9 cellular contexts compared by ENCODE assay signal in the genomic region with DNA sequence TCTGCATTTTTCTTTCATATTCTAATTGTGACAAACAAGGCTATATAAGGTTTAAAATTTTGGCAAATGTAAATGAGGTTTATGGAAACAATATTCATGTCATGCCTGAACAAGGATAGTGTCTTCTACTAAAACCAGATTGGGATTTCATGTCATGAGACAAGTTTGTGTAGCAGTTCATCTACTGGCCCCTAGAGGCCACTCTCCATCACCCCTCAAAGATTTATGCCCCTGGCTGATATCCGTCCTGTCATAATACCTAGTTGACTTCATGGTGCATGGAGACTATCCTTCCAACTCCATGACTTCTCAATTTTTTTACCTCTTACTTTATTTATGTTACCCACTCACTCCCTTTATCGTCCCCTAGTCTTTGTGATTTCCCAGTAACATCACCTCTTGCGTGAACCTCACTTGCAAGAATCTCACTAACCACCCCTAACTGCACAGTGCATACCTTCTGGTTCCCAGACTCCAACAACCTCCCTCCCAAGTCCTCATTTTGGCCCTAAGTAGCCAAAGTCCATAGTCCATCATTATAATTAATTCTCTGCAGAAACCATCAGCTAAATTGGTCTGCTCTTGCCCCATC.
DNase-seq lines count a peak whose midpoint lies in the region; ATAC-seq and TF ChIP-seq lines count a peak whose summit lies in the region.
"Had no signal": no experiment of that assay in that cellular context is flagged by ENCODE, and none has a peak within 500 bp of the region (broad histone marks: within the 10 kb centered on the region; RNA-seq: fewer than 3 reads in every experiment).

No MANE protein-coding gene starts in this region.

- H3K27me3 ChIP-seq in NT2/D1 (ENCODE audit: insufficient read depth, insufficient read length) = no peaks in the 10 kb centered on the region

- peak; percentile 65 for TF ChIP-seq CTCF in osteocyte (IDR thresholded peaks at IDR 0.05)

- H3K27me3 Mint-ChIP-seq in osteocyte (ENCODE audit: unreplicated experiment) = no peaks in the 10 kb centered on the region
- H3K27me3 Mint-ChIP-seq: activated naive CD4-positive, alpha-beta T cell treated with anti-CD3 and anti-CD28 coated beads, Interleukin-2, amount 50 U/mL, for 24 hours had no signal

- H3K4me1 Mint-ChIP-seq in osteocyte (ENCODE audit: unreplicated experiment) = peaks cover 20% of the 10 kb centered on the region
- H3K4me1 Mint-ChIP-seq: activated naive CD4-positive, alpha-beta T cell treated with anti-CD3 and anti-CD28 coated beads, Interleukin-2, amount 50 U/mL, for 24 hours had no signal

- TF ChIP-seq POLR2A in erythroblast (IDR thresholded peaks at IDR 0.05; ENCODE audit: low read length) = no peak

- H3K36me3 Mint-ChIP-seq in osteocyte (ENCODE audit: unreplicated experiment) = peaks cover 3% of the 10 kb centered on the region

- H3K27ac Mint-ChIP-seq in osteocyte (ENCODE audit: unreplicated experiment) = no peak overlapping the region
- H3K27ac Mint-ChIP-seq: activated naive CD4-positive, alpha-beta T cell treated with anti-CD3 and anti-CD28 coated beads, Interleukin-2, amount 50 U/mL, for 24 hours had no signal

- no peaks in the 10 kb centered on the region for H3K36me3 ChIP-seq in NT2/D1 (ENCODE audit: insufficient read depth, insufficient read length, low read length)

- no peak overlapping the region for H3K4me3 ChIP-seq in NT2/D1 (ENCODE audit: insufficient read length, low read depth)

- ATAC-seq in GM19372 (IDR thresholded peaks at IDR 0.05; ENCODE audit: low read depth, unreplicated experiment) = peak; percentile 94
- ATAC-seq in HG03354 (IDR thresholded peaks at IDR 0.05; ENCODE audit: poor library complexity, severe bottlenecking, unreplicated experiment) = peak; percentile 96

- H3K9me3 Mint-ChIP-seq in osteocyte (ENCODE audit: unreplicated experiment) = no peaks in the 10 kb centered on the region
- H3K9me3 Mint-ChIP-seq: activated naive CD4-positive, alpha-beta T cell treated with anti-CD3 and anti-CD28 coated beads, Interleukin-2, amount 50 U/mL, for 24 hours had no signal

- H3K9ac ChIP-seq in NT2/D1 (ENCODE audit: insufficient read length, low read depth) = no peak overlapping the region

- no peaks in the 10 kb centered on the region for H3K4me1 ChIP-seq in NT2/D1 (ENCODE audit: insufficient read depth, insufficient read length)

- DNase-seq in ELF-1 (ENCODE audit: low read depth, low spot score) (peak; percentile 27), NT2/D1 (ENCODE audit: low read depth, low spot score) (peak; percentile 8), erythroblast (lab: John Stamatoyannopoulos, UW) (peak; percentile 31 to 41), osteocyte (ENCODE audit: extremely low spot score, unreplicated experiment) (no peak), DMS114 treated with DMSO at 0.1 percent for 48 hours (lab: John Stamatoyannopoulos, UW; ENCODE audit: unreplicated experiment) (no peak)
- no peak for DNase-seq in NK-92 treated with Interleukin-12 subunit alpha and Interleukin-12 subunit beta, amount 100 ng/mL, for 24 hours (lab: John Stamatoyannopoulos, UW)

- no peaks in the 10 kb centered on the region for H3K9me3 ChIP-seq in NT2/D1 (ENCODE audit: insufficient read depth, low read length)

- no peak overlapping the region for H3K4me3 Mint-ChIP-seq in osteocyte (ENCODE audit: unreplicated experiment)
- H3K4me3 Mint-ChIP-seq: activated naive CD4-positive, alpha-beta T cell treated with anti-CD3 and anti-CD28 coated beads, Interleukin-2, amount 50 U/mL, for 24 hours had no signal

Comparison
In these comparisons a context has a peak if more than half of its experiments do, and no peak if none do; other contexts are left out.
1. DNase-seq: peak in ELF-1 (single experiment), NT2/D1 (single experiment) and erythroblast (2 of 2); none in osteocyte (single experiment), NK-92 treated with Interleukin-12 subunit alpha and Interleukin-12 subunit beta, amount 100 ng/mL, for 24 hours (single experiment) and DMS114 treated with DMSO at 0.1 percent for 48 hours (single experiment).